2 cellular contexts compared by ENCODE assay signal in genomic region chrX:137215467-137215866, GRCh38.
TF ChIP-seq lines count a peak whose summit lies in the region.

No MANE protein-coding gene starts in this region.

TF ChIP-seq in K562, 482 proteins besides CTCF, POLR2A, EP300 and RAD21:
- no peak for TF ChIP-seq CBX1 (IDR thresholded peaks at IDR 0.05; ENCODE audit: low read depth)
- no peak for TF ChIP-seq HSF4 (CRISPR knock-in tag; IDR thresholded peaks at IDR 0.05; ENCODE audit: borderline replicate concordance)
- peak; percentile 64 for TF ChIP-seq POLR3A (IDR thresholded peaks at IDR 0.05; ENCODE audit: borderline replicate concordance, extremely low read depth, insufficient read depth, insufficient read length)
- no peak for TF ChIP-seq ZSCAN29 (IDR thresholded peaks at IDR 0.05)
- TF ChIP-seq GATAD2A (IDR thresholded peaks at IDR 0.05), result no peak
- no peak for TF ChIP-seq TAF9B (IDR thresholded peaks at IDR 0.05; ENCODE audit: partially characterized antibody)
- TF ChIP-seq OTX1 (CRISPR knock-in tag; IDR thresholded peaks at IDR 0.05), result no peak
- no peak for TF ChIP-seq E2F3 (CRISPR knock-in tag; IDR thresholded peaks at IDR 0.05)
- no peak for TF ChIP-seq ZNF134 (CRISPR knock-in tag; conservative IDR thresholded peaks at IDR 0.05)
- no peak for TF ChIP-seq HOXB6 (CRISPR knock-in tag; IDR thresholded peaks at IDR 0.05; ENCODE audit: borderline replicate concordance)
- TF ChIP-seq TBP (optimal IDR thresholded peaks at IDR 0.05; ENCODE audit: low read depth, low read length), result peak; percentile 54
- TF ChIP-seq CBFA2T2 (conservative IDR thresholded peaks at IDR 0.05), result no peak
- TF ChIP-seq ZFP30 (CRISPR knock-in tag; IDR thresholded peaks at IDR 0.05; ENCODE audit: borderline replicate concordance), result no peak

TF ChIP-seq in H1, 55 proteins besides CTCF, POLR2A, EP300 and RAD21:
- TF ChIP-seq KDM5A (IDR thresholded peaks at IDR 0.05; ENCODE audit: low read length) (no peak), RXRA (IDR thresholded peaks at IDR 0.05; ENCODE audit: insufficient read depth, low read depth, low read length) (no peak), CEBPB (IDR thresholded peaks at IDR 0.05; ENCODE audit: low read depth, low read length) (no peak), TBP (IDR thresholded peaks at IDR 0.05; ENCODE audit: low read depth, low read length) (0 out of 2 replicates have a peak, but pooled peaks have one; percentile 27), USF2 (IDR thresholded peaks at IDR 0.05; ENCODE audit: low read length) (no peak), CHD2 (IDR thresholded peaks at IDR 0.05; ENCODE audit: low read length) (no peak), SP4 (IDR thresholded peaks at IDR 0.05; ENCODE audit: low read length) (no peak)
